Comparison of ENCODE assay signal across 17 cellular contexts in the genomic region with DNA sequence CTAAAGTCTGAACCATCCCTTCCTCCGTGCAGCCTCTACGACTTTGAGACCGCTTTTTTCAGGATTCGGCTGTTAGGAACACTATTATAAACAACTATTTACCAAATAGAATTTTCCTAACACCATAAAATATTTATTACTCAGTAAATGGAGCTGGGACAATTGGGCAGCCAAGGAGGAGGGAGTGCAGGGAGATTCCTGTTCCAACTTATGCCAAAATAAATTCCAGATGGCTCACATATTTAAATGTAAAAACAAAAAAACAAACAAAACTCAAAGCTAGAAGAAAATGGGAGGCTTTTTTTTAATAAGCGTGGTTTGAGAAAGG. TPM values are rescaled to one million over a fixed set of nuclear protein-coding genes. Genes with fewer than 3 reads are reported as not detected.
A peak's percentile ranks its signal among the peaks of the same experiment; 100 is the strongest.
DNase-seq lines count a peak whose midpoint lies in the region; ATAC-seq and TF ChIP-seq lines count a peak whose summit lies in the region.
"Had no signal": no experiment of that assay in that cellular context is flagged by ENCODE, and none has a peak within 500 bp of the region (broad histone marks: within the 10 kb centered on the region; RNA-seq: fewer than 3 reads in every experiment).

No MANE protein-coding gene starts in this region.

- no peak overlapping the region for H3K4me3 ChIP-seq in stomach
- H3K4me3 ChIP-seq in CD4-positive, alpha-beta memory T cell (ENCODE audit: low read length in 2 of 2) = no peak overlapping the region

- no peaks in the 10 kb centered on the region for H3K27me3 ChIP-seq in stomach
- H3K27me3 ChIP-seq in CD4-positive, alpha-beta memory T cell (ENCODE audit: insufficient read depth, low read length) = no peaks in the 10 kb centered on the region
- H3K27me3 ChIP-seq: brain microvascular endothelial cell had no signal

- peak overlapping the region; percentile 36; the same call in 1 of the 2 replicates for H3K27ac Mint-ChIP-seq in WTC11
- no peak overlapping the region for H3K27ac Mint-ChIP-seq in CD4-positive, alpha-beta memory T cell

- 75 to 81% (median 77%) methylated on average over 5 of the region's 5 CpGs for WGBS in stomach, 5 donors

- peak overlapping the region; percentile 22; the same call in 1 of the 2 replicates for H3K27ac ChIP-seq in C4-2B
- H3K27ac ChIP-seq in stomach = peak overlapping the region in 3 of 5 donors; percentile 52 to 80 (median 70)
- H3K27ac ChIP-seq in CD4-positive, alpha-beta memory T cell (ENCODE audit: low read depth, low read length) = no peak overlapping the region
- H3K27ac ChIP-seq: brain microvascular endothelial cell had no signal

- H3K9me3 ChIP-seq in stomach = no peaks in the 10 kb centered on the region
- no peaks in the 10 kb centered on the region for H3K9me3 ChIP-seq in CD4-positive, alpha-beta memory T cell (ENCODE audit: control insufficient read depth in 1 of 2, low read length in 2 of 2)

- no peak for TF ChIP-seq EP300 in stomach (IDR thresholded peaks at IDR 0.05)

- H3K36me3 Mint-ChIP-seq in WTC11 = peaks cover 3% of the 10 kb centered on the region; the same call in 1 of the 2 replicates
- peaks cover 16% of the 10 kb centered on the region in 2 donors for H3K36me3 Mint-ChIP-seq in CD4-positive, alpha-beta memory T cell

- CTCF ChIA-PET in WTC11 (lab: Charles Lee) = interaction anchor here (0.6 to 2.2 kb wide), 4 partner anchors 47 to 114 kb away, joined by 3 to 12 read pairs (median 4); no protein-coding TSS in a partner anchor
- CTCF ChIA-PET in CD4-positive, alpha-beta memory T cell (lab: Charles Lee; ENCODE audit: partially characterized antibody) = no interaction called here

- POLR2A ChIA-PET in WTC11 (lab: Charles Lee) = no interaction called here
- POLR2A ChIA-PET in CD4-positive, alpha-beta memory T cell (lab: Charles Lee; ENCODE audit: partially characterized antibody) = no interaction called here

- no peaks in the 10 kb centered on the region for H3K9me3 Mint-ChIP-seq in WTC11
- no peaks in the 10 kb centered on the region for H3K9me3 Mint-ChIP-seq in CD4-positive, alpha-beta memory T cell

- H3K4me1 ChIP-seq in stomach = peaks cover 10 to 74% (median 56%) of the 10 kb centered on the region in 4 donors
- no peaks in the 10 kb centered on the region for H3K4me1 ChIP-seq in CD4-positive, alpha-beta memory T cell (ENCODE audit: insufficient read depth, low read length)

- peaks cover 4 to 35% (median 28%) of the 10 kb centered on the region in 4 donors for H3K36me3 ChIP-seq in stomach
- H3K36me3 ChIP-seq in CD4-positive, alpha-beta memory T cell (ENCODE audit: insufficient read depth, low read length) = no peaks in the 10 kb centered on the region
- H3K36me3 ChIP-seq: brain microvascular endothelial cell had no signal

- intact Hi-C loops in stomach (cut with DNase I; ENCODE audit: low total_unique reads) = no loop called here
- intact Hi-C loops in CD4-positive, alpha-beta memory T cell (cut with micrococcal nuclease) = no loop called here

- no peaks in the 10 kb centered on the region for H3K27me3 Mint-ChIP-seq in WTC11 (ENCODE audit: low read depth)
- H3K27me3 Mint-ChIP-seq in CD4-positive, alpha-beta memory T cell = no peaks in the 10 kb centered on the region

- peaks cover 40% of the 10 kb centered on the region for H3K4me1 Mint-ChIP-seq in WTC11
- H3K4me1 Mint-ChIP-seq in CD4-positive, alpha-beta memory T cell = peaks cover 0 to 2% (median 0%) of the 10 kb centered on the region in 4 donors

- TF ChIP-seq CTCF in C4-2B (conservative IDR thresholded peaks at IDR 0.05) (no peak), WTC11 (IDR thresholded peaks at IDR 0.05) (no peak), stomach (IDR thresholded peaks at IDR 0.05) (no peak)

- no peak for ATAC-seq in WTC11

- H3K4me3 Mint-ChIP-seq in WTC11 = no peak overlapping the region
- no peak overlapping the region for H3K4me3 Mint-ChIP-seq in CD4-positive, alpha-beta memory T cell

- TF ChIP-seq POLR2A in stomach (IDR thresholded peaks at IDR 0.05) = no peak

- DNase-seq in WTC11 (ENCODE audit: low spot score) = no peak
- peak; percentile 5 for DNase-seq in hepatic stellate cell (ENCODE audit: low spot score)
- no peak for DNase-seq in stomach
- DNase-seq in T-helper 9 cell = no peak
- no peak for DNase-seq in NCI-H2107 treated with DMSO at 0.1 percent for 48 hours (lab: John Stamatoyannopoulos, UW; ENCODE audit: unreplicated experiment)
- DNase-seq in CD4-positive, alpha-beta memory T cell = no peak
- DNase-seq in GOT3 (lab: John Stamatoyannopoulos, UW) = no peak
- DNase-seq: activated CD4-positive, alpha-beta T cell treated with anti-CD3 and anti-CD28 coated beads for 48 hours; activated naive CD4-positive, alpha-beta T cell treated with Interleukin-2 at 50 U/mL for 16 hours; AML-193; NCI-H1694; NCI-H510A treated with DMSO at 0.1 percent for 48 hours; stimulated activated CD4-positive, alpha-beta T cell treated with anti-CD3 and anti-CD28 coated beads, Interleukin-4, amount 100 ng/mL, for 4 hours had no signal

TF ChIP-seq in WTC11, 78 proteins besides CTCF, POLR2A, EP300 and RAD21 (continues in another document):
- TF ChIP-seq, protein P1, sequence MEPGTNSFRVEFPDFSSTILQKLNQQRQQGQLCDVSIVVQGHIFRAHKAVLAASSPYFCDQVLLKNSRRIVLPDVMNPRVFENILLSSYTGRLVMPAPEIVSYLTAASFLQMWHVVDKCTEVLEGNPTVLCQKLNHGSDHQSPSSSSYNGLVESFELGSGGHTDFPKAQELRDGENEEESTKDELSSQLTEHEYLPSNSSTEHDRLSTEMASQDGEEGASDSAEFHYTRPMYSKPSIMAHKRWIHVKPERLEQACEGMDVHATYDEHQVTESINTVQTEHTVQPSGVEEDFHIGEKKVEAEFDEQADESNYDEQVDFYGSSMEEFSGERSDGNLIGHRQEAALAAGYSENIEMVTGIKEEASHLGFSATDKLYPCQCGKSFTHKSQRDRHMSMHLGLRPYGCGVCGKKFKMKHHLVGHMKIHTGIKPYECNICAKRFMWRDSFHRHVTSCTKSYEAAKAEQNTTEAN (CRISPR knock-in tag; IDR thresholded peaks at IDR 0.05) = no peak
- TF ChIP-seq JAZF1 (CRISPR knock-in tag; IDR thresholded peaks at IDR 0.05) (no peak), EMX1 (CRISPR knock-in tag; IDR thresholded peaks at IDR 0.05) (no peak), RORB (CRISPR knock-in tag; IDR thresholded peaks at IDR 0.05) (no peak), FOXK1 (CRISPR knock-in tag; IDR thresholded peaks at IDR 0.05) (no peak)
- TF ChIP-seq, protein P2, sequence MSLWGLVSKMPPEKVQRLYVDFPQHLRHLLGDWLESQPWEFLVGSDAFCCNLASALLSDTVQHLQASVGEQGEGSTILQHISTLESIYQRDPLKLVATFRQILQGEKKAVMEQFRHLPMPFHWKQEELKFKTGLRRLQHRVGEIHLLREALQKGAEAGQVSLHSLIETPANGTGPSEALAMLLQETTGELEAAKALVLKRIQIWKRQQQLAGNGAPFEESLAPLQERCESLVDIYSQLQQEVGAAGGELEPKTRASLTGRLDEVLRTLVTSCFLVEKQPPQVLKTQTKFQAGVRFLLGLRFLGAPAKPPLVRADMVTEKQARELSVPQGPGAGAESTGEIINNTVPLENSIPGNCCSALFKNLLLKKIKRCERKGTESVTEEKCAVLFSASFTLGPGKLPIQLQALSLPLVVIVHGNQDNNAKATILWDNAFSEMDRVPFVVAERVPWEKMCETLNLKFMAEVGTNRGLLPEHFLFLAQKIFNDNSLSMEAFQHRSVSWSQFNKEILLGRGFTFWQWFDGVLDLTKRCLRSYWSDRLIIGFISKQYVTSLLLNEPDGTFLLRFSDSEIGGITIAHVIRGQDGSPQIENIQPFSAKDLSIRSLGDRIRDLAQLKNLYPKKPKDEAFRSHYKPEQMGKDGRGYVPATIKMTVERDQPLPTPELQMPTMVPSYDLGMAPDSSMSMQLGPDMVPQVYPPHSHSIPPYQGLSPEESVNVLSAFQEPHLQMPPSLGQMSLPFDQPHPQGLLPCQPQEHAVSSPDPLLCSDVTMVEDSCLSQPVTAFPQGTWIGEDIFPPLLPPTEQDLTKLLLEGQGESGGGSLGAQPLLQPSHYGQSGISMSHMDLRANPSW (CRISPR knock-in tag; conservative IDR thresholded peaks at IDR 0.05; ENCODE audit: low read depth) = no peak
- TF ChIP-seq, protein P3, sequence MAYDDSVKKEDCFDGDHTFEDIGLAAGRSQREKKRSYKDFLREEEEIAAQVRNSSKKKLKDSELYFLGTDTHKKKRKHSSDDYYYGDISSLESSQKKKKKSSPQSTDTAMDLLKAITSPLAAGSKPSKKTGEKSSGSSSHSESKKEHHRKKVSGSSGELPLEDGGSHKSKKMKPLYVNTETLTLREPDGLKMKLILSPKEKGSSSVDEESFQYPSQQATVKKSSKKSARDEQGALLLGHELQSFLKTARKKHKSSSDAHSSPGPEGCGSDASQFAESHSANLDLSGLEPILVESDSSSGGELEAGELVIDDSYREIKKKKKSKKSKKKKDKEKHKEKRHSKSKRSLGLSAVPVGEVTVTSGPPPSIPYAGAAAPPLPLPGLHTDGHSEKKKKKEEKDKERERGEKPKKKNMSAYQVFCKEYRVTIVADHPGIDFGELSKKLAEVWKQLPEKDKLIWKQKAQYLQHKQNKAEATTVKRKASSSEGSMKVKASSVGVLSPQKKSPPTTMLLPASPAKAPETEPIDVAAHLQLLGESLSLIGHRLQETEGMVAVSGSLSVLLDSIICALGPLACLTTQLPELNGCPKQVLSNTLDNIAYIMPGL (CRISPR knock-in tag; IDR thresholded peaks at IDR 0.05) = no peak
- TF ChIP-seq, protein P4, sequence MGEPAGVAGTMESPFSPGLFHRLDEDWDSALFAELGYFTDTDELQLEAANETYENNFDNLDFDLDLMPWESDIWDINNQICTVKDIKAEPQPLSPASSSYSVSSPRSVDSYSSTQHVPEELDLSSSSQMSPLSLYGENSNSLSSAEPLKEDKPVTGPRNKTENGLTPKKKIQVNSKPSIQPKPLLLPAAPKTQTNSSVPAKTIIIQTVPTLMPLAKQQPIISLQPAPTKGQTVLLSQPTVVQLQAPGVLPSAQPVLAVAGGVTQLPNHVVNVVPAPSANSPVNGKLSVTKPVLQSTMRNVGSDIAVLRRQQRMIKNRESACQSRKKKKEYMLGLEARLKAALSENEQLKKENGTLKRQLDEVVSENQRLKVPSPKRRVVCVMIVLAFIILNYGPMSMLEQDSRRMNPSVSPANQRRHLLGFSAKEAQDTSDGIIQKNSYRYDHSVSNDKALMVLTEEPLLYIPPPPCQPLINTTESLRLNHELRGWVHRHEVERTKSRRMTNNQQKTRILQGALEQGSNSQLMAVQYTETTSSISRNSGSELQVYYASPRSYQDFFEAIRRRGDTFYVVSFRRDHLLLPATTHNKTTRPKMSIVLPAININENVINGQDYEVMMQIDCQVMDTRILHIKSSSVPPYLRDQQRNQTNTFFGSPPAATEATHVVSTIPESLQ (CRISPR knock-in tag; IDR thresholded peaks at IDR 0.05) = no peak

RNA-seq across cellular contexts. Expression of a gene that starts 48.1 kb away (rescaled TPM):
- not detected in 3 replicates for total RNA-seq in WTC11 (2021)
- under 1 TPM in 1 of 5 donors, not detected in 4; 0.73 TPM for total RNA-seq in stomach
- polyA plus RNA-seq in stomach = under 1 TPM in 1 of 3 donors, not detected in 2; 0.25 TPM
- not detected for total RNA-seq in CD4-positive, alpha-beta memory T cell
- polyA plus RNA-seq in CD4-positive, alpha-beta memory T cell = not detected
- total RNA-seq: mammary epithelial cell, sciatic nerve had no signal
- polyA plus RNA-seq: mammary epithelial cell had no signal
